11 cellular contexts compared by ENCODE assay signal in genomic region chrX:139134316-139134715, GRCh38.
"Had no signal": no experiment of that assay in that cellular context is flagged by ENCODE, and none has a peak within 500 bp of the region (broad histone marks: within the 10 kb centered on the region; RNA-seq: fewer than 3 reads in every experiment).

No MANE protein-coding gene starts in this region.

- DNase-seq: GM23248, GOT3, H7, H9, HCEC 1CT, HFFc6 had no signal

- H3K36me3 ChIP-seq: HAP-1 had no signal

- H3K4me2 ChIP-seq: GM23338 had no signal

- H3K4me3 ChIP-seq: GM23248, GM23338, HAP-1 had no signal

- FAIRE-seq: H1, H54 had no signal

- ATAC-seq: GM23338, HCT116 had no signal

- H3K4me1 ChIP-seq: HAP-1 had no signal

- H2AFZ ChIP-seq: GM23248, GM23338 had no signal

- H3K27ac ChIP-seq: GM23248 had no signal

- H3K9me3 ChIP-seq: HAP-1 had no signal

- H3K9ac ChIP-seq: GM23248 had no signal
